35 cellular contexts compared by ENCODE assay signal in the genomic region with DNA sequence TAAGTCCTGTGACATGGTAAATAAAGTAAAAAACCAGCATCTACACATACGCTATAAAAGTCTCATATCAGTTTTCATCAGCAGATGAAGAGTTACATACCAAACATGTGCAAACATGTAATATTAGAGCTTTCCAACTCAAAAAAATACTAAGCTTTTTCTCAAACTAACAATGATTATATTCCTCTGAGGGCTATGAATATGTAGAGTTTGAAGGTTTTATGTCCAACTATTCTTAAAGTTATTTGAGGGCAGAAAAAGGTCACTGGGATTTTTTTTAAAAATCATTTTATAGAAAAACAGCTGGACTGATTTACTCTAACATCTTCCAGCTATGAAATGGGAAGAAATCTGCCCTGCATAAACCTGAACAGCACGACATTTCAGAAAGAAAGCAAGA.
"Had no signal": no experiment of that assay in that cellular context is flagged by ENCODE, and none has a peak within 500 bp of the region (broad histone marks: within the 10 kb centered on the region; RNA-seq: fewer than 3 reads in every experiment).

No MANE protein-coding gene starts in this region.

- DNase-seq: activated CD4-positive, alpha-beta T cell treated with anti-CD3 and anti-CD28 coated beads for 36 hours; activated CD4-positive, CD25-positive, alpha-beta regulatory T cell; activated CD8-positive, alpha-beta memory T cell treated with anti-CD3 and anti-CD28 coated beads, Interleukin-2, amount 10 ng/mL, durations not matched to agents 7 days and 5 days; activated CD8-positive, alpha-beta T cell treated with anti-CD3 and anti-CD28 coated beads, Interleukin-2, amount 10 ng/mL, durations not matched to agents 7 days and 5 days; activated effector memory CD4-positive, alpha-beta T cell treated with Interleukin-2 at 50 U/mL for 16 hours; activated naive CD4-positive, alpha-beta T cell treated with anti-CD3 and anti-CD28 coated beads for 36 hours; activated naive CD8-positive, alpha-beta T cell treated with anti-CD3 and anti-CD28 coated beads for 36 hours; activated T-cell treated with anti-CD3 and anti-CD28 coated beads, Interleukin-2, amount 50 U/mL, for 72 hours; caudate nucleus; cortex of kidney; endodermal cell; foreskin fibroblast; heart left ventricle; hypothalamus; immature natural killer cell; kidney; left colon; mesendoderm; nephron progenitor cell; pancreas; retina; stimulated activated CD4-positive, alpha-beta T cell treated with anti-CD3 and anti-CD28 coated beads, Interleukin-1b, Interleukin-23, amount 100 ng/mL, for 48 hours; stimulated activated CD4-positive, alpha-beta T cell treated with anti-CD3 and anti-CD28 coated beads, Interleukin-4, amount 100 ng/mL, for 4 hours; stimulated activated CD8-positive, alpha-beta memory T cell treated with anti-CD3 and anti-CD28 coated beads, Interleukin-4, amount 100 ng/mL, for 48 hours; stimulated activated naive CD8-positive, alpha-beta T cell treated with anti-CD3 and anti-CD28 coated beads, Interleukin-15, amount 100 ng/mL, for 72 hours; thyroid gland; upper lobe of right lung had no signal

- H3K4me1 Mint-ChIP-seq: activated CD4-positive, alpha-beta T cell treated with anti-CD3 and anti-CD28 coated beads for 36 hours; activated CD8-positive, alpha-beta memory T cell treated with anti-CD3 and anti-CD28 coated beads, Interleukin-2, amount 10 ng/mL, durations not matched to agents 7 days and 5 days; activated naive CD8-positive, alpha-beta T cell treated with anti-CD3 and anti-CD28 coated beads for 36 hours; endodermal cell; immature natural killer cell; stimulated activated memory B cell treated with anti-CD40 and anti-IgM and Interleukin-4, amounts not matched to agents 10 μg/mL and 1 μg/mL and 100 μg/mL, for 72 hours; stimulated activated naive CD8-positive, alpha-beta T cell treated with anti-CD3 and anti-CD28 coated beads, Interleukin-15, amount 100 ng/mL, for 72 hours had no signal

- H3K4me3 Mint-ChIP-seq: activated CD4-positive, alpha-beta T cell treated with anti-CD3 and anti-CD28 coated beads for 36 hours; activated CD8-positive, alpha-beta memory T cell treated with anti-CD3 and anti-CD28 coated beads, Interleukin-2, amount 10 ng/mL, durations not matched to agents 7 days and 5 days; activated CD8-positive, alpha-beta T cell treated with anti-CD3 and anti-CD28 coated beads, Interleukin-2, amount 10 ng/mL, durations not matched to agents 7 days and 5 days; activated naive CD4-positive, alpha-beta T cell treated with anti-CD3 and anti-CD28 coated beads for 36 hours; activated naive CD8-positive, alpha-beta T cell treated with anti-CD3 and anti-CD28 coated beads for 36 hours; activated T-cell treated with anti-CD3 and anti-CD28 coated beads, Interleukin-2, amount 50 U/mL, for 72 hours; brain; endodermal cell; immature natural killer cell; nephron progenitor cell; stimulated activated memory B cell treated with anti-CD40 and anti-IgM and Interleukin-4, amounts not matched to agents 10 μg/mL and 1 μg/mL and 100 μg/mL, for 72 hours; stimulated activated naive CD8-positive, alpha-beta T cell treated with anti-CD3 and anti-CD28 coated beads, Interleukin-15, amount 100 ng/mL, for 72 hours had no signal

- H3K36me3 ChIP-seq: ascending aorta, esophagus muscularis mucosa, heart left ventricle, neutrophil, pancreas, prostate gland, sigmoid colon, thyroid gland, upper lobe of right lung had no signal

- H3K9me3 Mint-ChIP-seq: activated naive CD4-positive, alpha-beta T cell treated with anti-CD3 and anti-CD28 coated beads for 36 hours; stimulated activated memory B cell treated with anti-CD40 and anti-IgM and Interleukin-4, amounts not matched to agents 10 μg/mL and 1 μg/mL and 100 μg/mL, for 72 hours; stimulated activated naive CD8-positive, alpha-beta T cell treated with anti-CD3 and anti-CD28 coated beads, Interleukin-15, amount 100 ng/mL, for 72 hours had no signal

- FAIRE-seq: kidney, pancreas had no signal

- H3K4me3 ChIP-seq: ascending aorta, esophagus muscularis mucosa, heart left ventricle, pancreas, prostate gland, sigmoid colon, smooth muscle cell, thyroid gland, upper lobe of right lung had no signal

- H3K27ac Mint-ChIP-seq: activated CD4-positive, alpha-beta T cell treated with anti-CD3 and anti-CD28 coated beads for 36 hours; activated CD8-positive, alpha-beta memory T cell treated with anti-CD3 and anti-CD28 coated beads, Interleukin-2, amount 10 ng/mL, durations not matched to agents 7 days and 5 days; activated CD8-positive, alpha-beta T cell treated with anti-CD3 and anti-CD28 coated beads, Interleukin-2, amount 10 ng/mL, durations not matched to agents 7 days and 5 days; activated naive CD4-positive, alpha-beta T cell treated with anti-CD3 and anti-CD28 coated beads for 36 hours; activated naive CD8-positive, alpha-beta T cell treated with anti-CD3 and anti-CD28 coated beads for 36 hours; endodermal cell; immature natural killer cell; nephron progenitor cell; stimulated activated memory B cell treated with anti-CD40 and anti-IgM and Interleukin-4, amounts not matched to agents 10 μg/mL and 1 μg/mL and 100 μg/mL, for 72 hours; stimulated activated naive CD8-positive, alpha-beta T cell treated with anti-CD3 and anti-CD28 coated beads, Interleukin-15, amount 100 ng/mL, for 72 hours had no signal

- H3K36me3 Mint-ChIP-seq: activated CD8-positive, alpha-beta memory T cell treated with anti-CD3 and anti-CD28 coated beads, Interleukin-2, amount 10 ng/mL, durations not matched to agents 7 days and 5 days; activated naive CD8-positive, alpha-beta T cell treated with anti-CD3 and anti-CD28 coated beads for 36 hours; brain; immature natural killer cell; stimulated activated memory B cell treated with anti-CD40 and anti-IgM and Interleukin-4, amounts not matched to agents 10 μg/mL and 1 μg/mL and 100 μg/mL, for 72 hours had no signal

- H3K27me3 ChIP-seq: ascending aorta, esophagus muscularis mucosa, heart left ventricle, neutrophil, pancreas, sigmoid colon, thyroid gland, upper lobe of right lung had no signal
